In genomic region chr7:16466087-16466472, GRCh38 we compare ENCODE assay signal across 15 cellular contexts. TPM values are rescaled to one million over a fixed set of nuclear protein-coding genes. Genes with fewer than 3 reads are reported as not detected.
DNase-seq lines count a peak whose midpoint lies in the region; ATAC-seq and TF ChIP-seq lines count a peak whose summit lies in the region.
"Had no signal": no experiment of that assay in that cellular context is flagged by ENCODE, and none has a peak within 500 bp of the region (broad histone marks: within the 10 kb centered on the region; RNA-seq: fewer than 3 reads in every experiment).

No MANE protein-coding gene starts in this region.

- POLR2A ChIA-PET in CD8-positive, alpha-beta memory T cell (lab: Charles Lee): no interaction called here

- H3K4me3 Mint-ChIP-seq in CD8-positive, alpha-beta memory T cell: peak overlapping the region in 3 of 7 donors; percentile 4 to 53 (median 48)
- H3K4me3 Mint-ChIP-seq in progenitor cell of endocrine pancreas (ENCODE audit: low read depth): peak overlapping the region; percentile 54
- H3K4me3 Mint-ChIP-seq: natural killer cell treated with Interleukin-12 subunit alpha and Interleukin-12 subunit beta and Interleukin-15 and Interleukin-18, amount 100 ng/mL, for 72 hours had no signal

- peaks cover 11 to 41% of the 10 kb centered on the region in 2 donors for H3K27me3 Mint-ChIP-seq in CD8-positive, alpha-beta memory T cell
- H3K27me3 Mint-ChIP-seq in progenitor cell of endocrine pancreas: no peaks in the 10 kb centered on the region

- no peak for TF ChIP-seq CTCF in progenitor cell of endocrine pancreas (IDR thresholded peaks at IDR 0.05; ENCODE audit: unreplicated experiment)

- H3K27ac ChIP-seq in CD8-positive, alpha-beta memory T cell (ENCODE audit: low read depth, low read length): peak overlapping the region; percentile 43
- no peak overlapping the region for H3K27ac ChIP-seq in iPS-20b (ENCODE audit: low read length)
- H3K27ac ChIP-seq in aorta (ENCODE audit: low read depth in 1 of 2, low read length in 2 of 2): no peak overlapping the region
- H3K27ac ChIP-seq: HL-60 had no signal

- no peak overlapping the region for H3K4me3 ChIP-seq in CD8-positive, alpha-beta memory T cell (ENCODE audit: low read length)
- H3K4me3 ChIP-seq in adipocyte (ENCODE audit: low read length) (peak overlapping the region; percentile 58), iPS-20b (ENCODE audit: low read length) (peak overlapping the region; percentile 35), aorta (ENCODE audit: low read length in 2 of 2) (no peak overlapping the region)

- no peaks in the 10 kb centered on the region for H3K36me3 ChIP-seq in CD8-positive, alpha-beta memory T cell (ENCODE audit: insufficient read depth, low read length)
- H3K36me3 ChIP-seq in adipocyte (ENCODE audit: control insufficient read depth, insufficient read depth, low read length, severe bottlenecking): no peaks in the 10 kb centered on the region
- no peaks in the 10 kb centered on the region for H3K36me3 ChIP-seq in iPS-20b (ENCODE audit: insufficient read depth, low read depth, low read length)
- H3K36me3 ChIP-seq in aorta (ENCODE audit: control insufficient read depth in 1 of 2, insufficient read depth in 2 of 2, low read length in 1 of 2): no peaks in the 10 kb centered on the region

- H3K9me3 ChIP-seq in CD8-positive, alpha-beta memory T cell (ENCODE audit: low read length): no peaks in the 10 kb centered on the region
- no peaks in the 10 kb centered on the region for H3K9me3 ChIP-seq in adipocyte (ENCODE audit: control insufficient read depth, low read length)
- H3K9me3 ChIP-seq in iPS-20b (ENCODE audit: insufficient read depth, low read depth, low read length): no peaks in the 10 kb centered on the region
- no peaks in the 10 kb centered on the region for H3K9me3 ChIP-seq in aorta (ENCODE audit: control insufficient read depth, low read length)

- ATAC-seq in aorta (ENCODE audit: low FRiP score) (no peak), HG02870 (IDR thresholded peaks at IDR 0.05; ENCODE audit: unreplicated experiment) (no peak)
- ATAC-seq: natural killer cell treated with Interleukin-12 subunit alpha and Interleukin-12 subunit beta and Interleukin-15 and Interleukin-18, amount 100 ng/mL, for 72 hours had no signal

- no peaks in the 10 kb centered on the region for H3K36me3 Mint-ChIP-seq in CD8-positive, alpha-beta memory T cell
- no peaks in the 10 kb centered on the region for H3K36me3 Mint-ChIP-seq in progenitor cell of endocrine pancreas (ENCODE audit: insufficient read depth)
- H3K36me3 Mint-ChIP-seq: natural killer cell treated with Interleukin-12 subunit alpha and Interleukin-12 subunit beta and Interleukin-15 and Interleukin-18, amount 100 ng/mL, for 72 hours had no signal

- H3K4me1 Mint-ChIP-seq in CD8-positive, alpha-beta memory T cell: peaks cover 4 to 10% (median 6%) of the 10 kb centered on the region in 3 donors
- peaks cover 23% of the 10 kb centered on the region for H3K4me1 Mint-ChIP-seq in progenitor cell of endocrine pancreas (ENCODE audit: low read depth)

- H3K4me1 ChIP-seq in CD8-positive, alpha-beta memory T cell (ENCODE audit: insufficient read depth, low read length): no peaks in the 10 kb centered on the region
- H3K4me1 ChIP-seq in adipocyte (ENCODE audit: control insufficient read depth, insufficient read depth, low read length): peaks cover 4% of the 10 kb centered on the region
- peaks cover 31% of the 10 kb centered on the region; the same call in 1 of the 2 replicates for H3K4me1 ChIP-seq in iPS-20b (ENCODE audit: insufficient read depth, low read length)
- H3K4me1 ChIP-seq in aorta (ENCODE audit: control insufficient read depth in 1 of 2, insufficient read depth in 2 of 2, low read length in 2 of 2): peaks cover 0 to 3% of the 10 kb centered on the region in 2 donors

- H3K27ac Mint-ChIP-seq in CD8-positive, alpha-beta memory T cell: peak overlapping the region in 1 of 8 donors; percentile 36
- peak overlapping the region; percentile 34 for H3K27ac Mint-ChIP-seq in progenitor cell of endocrine pancreas
- H3K27ac Mint-ChIP-seq: natural killer cell treated with Interleukin-12 subunit alpha and Interleukin-12 subunit beta and Interleukin-15 and Interleukin-18, amount 100 ng/mL, for 72 hours had no signal

- no peak for DNase-seq in CD8-positive, alpha-beta memory T cell
- DNase-seq in adipocyte (ENCODE audit: low read depth) (no peak), progenitor cell of endocrine pancreas (ENCODE audit: low spot score, unreplicated experiment) (no peak), NCI-H226 (no peak), aorta (no peak), NCI-H2029 treated with DMSO at 0.1 percent for 48 hours (lab: John Stamatoyannopoulos, UW) (no peak)
- DNase-seq: activated CD4-positive, alpha-beta T cell treated with anti-CD3 and anti-CD28 coated beads for 48 hours; activated naive CD4-positive, alpha-beta T cell treated with Interleukin-2 at 50 U/mL for 16 hours; effector memory CD4-positive, alpha-beta T cell; NCI-H1092; SW 1271 had no signal

- intact Hi-C loops in aorta (cut with DNase I): no loop called here

- no peaks in the 10 kb centered on the region for H3K9me3 Mint-ChIP-seq in CD8-positive, alpha-beta memory T cell
- H3K9me3 Mint-ChIP-seq in progenitor cell of endocrine pancreas (ENCODE audit: low read depth): no peaks in the 10 kb centered on the region
- H3K9me3 Mint-ChIP-seq: natural killer cell treated with Interleukin-12 subunit alpha and Interleukin-12 subunit beta and Interleukin-15 and Interleukin-18, amount 100 ng/mL, for 72 hours had no signal

- H3K27me3 ChIP-seq in CD8-positive, alpha-beta memory T cell (ENCODE audit: insufficient read depth, low read length, poor library complexity, severe bottlenecking): no peaks in the 10 kb centered on the region
- H3K27me3 ChIP-seq in adipocyte (replicated peaks; ENCODE audit: control insufficient read depth, insufficient read depth, low read length): peaks cover 11% of the 10 kb centered on the region
- H3K27me3 ChIP-seq in iPS-20b (ENCODE audit: insufficient read depth, low read length): no peaks in the 10 kb centered on the region
- no peaks in the 10 kb centered on the region for H3K27me3 ChIP-seq in aorta (ENCODE audit: control insufficient read depth in 1 of 2, insufficient read depth in 2 of 2, low read length in 1 of 2)

- no peak overlapping the region for H3K9ac ChIP-seq in adipocyte (ENCODE audit: low read length)
- H3K9ac ChIP-seq in iPS-20b (ENCODE audit: low read depth, low read length): peak overlapping the region; percentile 5; the same call in 1 of the 2 replicates

- CTCF ChIA-PET in CD8-positive, alpha-beta memory T cell (lab: Charles Lee): no interaction called here

RNA-seq across cellular contexts. Expression of gene SOSTDC1, which starts 0.5 kb away (rescaled TPM):
- total RNA-seq in CD8-positive, alpha-beta memory T cell: not detected
- polyA plus RNA-seq in CD8-positive, alpha-beta memory T cell: not detected
- total RNA-seq in progenitor cell of endocrine pancreas (0.41 and 0.73 TPM in 2 replicates), aorta (not detected)
- polyA plus RNA-seq in aorta: not detected
- total RNA-seq: natural killer cell treated with Interleukin-12 subunit alpha and Interleukin-12 subunit beta and Interleukin-15 and Interleukin-18, amount 100 ng/mL, for 72 hours had no signal

RNA-seq across cellular contexts. Expression of gene CRPPA, which starts 44.7 kb away (rescaled TPM):
- 1 to 10 TPM; 1.6 to 1.8 TPM for total RNA-seq in CD8-positive, alpha-beta memory T cell
- polyA plus RNA-seq in CD8-positive, alpha-beta memory T cell: 0.32 TPM
- total RNA-seq in progenitor cell of endocrine pancreas: 3.8 and 4.5 TPM in 2 replicates
- total RNA-seq in aorta: 1 to 10 TPM; 2.1 to 2.4 TPM
- under 1 TPM; 0.13 to 0.23 TPM for polyA plus RNA-seq in aorta

Comparison
In these comparisons a context has a peak if more than half of its experiments do, and no peak if none do; other contexts are left out.
1. H3K4me3 ChIP-seq: peak in adipocyte (single experiment) and iPS-20b (single experiment); none in CD8-positive, alpha-beta memory T cell (single experiment) and aorta (0 of 2).